In genomic region chr5:109411627-109412026, GRCh38 we compare ENCODE assay signal across 8 cellular contexts. TPM values are rescaled to one million over a fixed set of nuclear protein-coding genes. Genes with fewer than 3 reads are reported as not detected.
DNase-seq lines count a peak whose midpoint lies in the region; ATAC-seq and TF ChIP-seq lines count a peak whose summit lies in the region.

No MANE protein-coding gene starts in this region.

- H3K4me1 Mint-ChIP-seq in MCF 10A (ENCODE audit: insufficient read depth, unreplicated experiment): peaks cover 4% of the 10 kb centered on the region

- H3K36me3 ChIP-seq in HUES6 (ENCODE audit: control insufficient read depth, insufficient read depth, low read length) (no peaks in the 10 kb centered on the region), muscle layer of colon (ENCODE audit: insufficient read depth, low read length) (no peaks in the 10 kb centered on the region), H7 (replicated peaks; ENCODE audit: control insufficient read depth, insufficient read depth, low read length) (no peaks in the 10 kb centered on the region)

- POLR2A ChIA-PET in MCF 10A (lab: Yijun Ruan, JAX): interaction anchor here (0.5 to 5.3 kb wide), 8 partner anchors 9 to 683 kb away, joined by 3 to 80 read pairs (median 4); no protein-coding TSS in a partner anchor

- peak overlapping the region; percentile 99 for H3K4me3 Mint-ChIP-seq in MCF 10A (ENCODE audit: unreplicated experiment)

- H3K9me3 ChIP-seq in HUES6 (ENCODE audit: control insufficient read depth, insufficient read depth, low read depth, low read length): peaks cover 16% of the 10 kb centered on the region
- H3K9me3 ChIP-seq in muscle layer of colon (ENCODE audit: low read length): no peaks in the 10 kb centered on the region

- H3K9ac ChIP-seq in HUES6 (ENCODE audit: low read length): no peak overlapping the region
- H3K9ac ChIP-seq in muscle layer of colon (ENCODE audit: low read length): no peak overlapping the region

- H3K4me3 ChIP-seq in AG09309 (ENCODE audit: control insufficient read depth, low read depth, low read length) (no peak overlapping the region), HUES6 (ENCODE audit: low read depth, low read length) (peak overlapping the region; percentile 86; the same call in 1 of the 2 replicates), muscle layer of colon (ENCODE audit: low read depth in 1 of 2, low read length in 2 of 2) (no peak overlapping the region), H7 (ENCODE audit: insufficient read depth, low read depth, low read length) (no peak overlapping the region)

- H3K27ac ChIP-seq in HUES6 (ENCODE audit: low read depth, low read length) (no peak overlapping the region), muscle layer of colon (ENCODE audit: low read depth, low read length) (peak overlapping the region; percentile 84)

- peak overlapping the region; percentile 98 for H3K27ac Mint-ChIP-seq in MCF 10A (ENCODE audit: low read depth, unreplicated experiment)

- H3K27me3 Mint-ChIP-seq in MCF 10A (ENCODE audit: insufficient read depth, unreplicated experiment): no peaks in the 10 kb centered on the region

- BruUV-seq in MCF 10A (replicated peaks; lab: Mats Ljungman, UMichigan): no TSS peak

- no peaks in the 10 kb centered on the region for H3K9me3 Mint-ChIP-seq in MCF 10A (ENCODE audit: unreplicated experiment)

- H3K36me3 Mint-ChIP-seq in MCF 10A (ENCODE audit: insufficient read depth, unreplicated experiment): no peaks in the 10 kb centered on the region

- H3K4me1 ChIP-seq in HUES6 (ENCODE audit: control insufficient read depth, insufficient read depth, low read length) (peaks cover 26% of the 10 kb centered on the region), muscle layer of colon (ENCODE audit: insufficient read depth, low read length) (peaks cover 26% of the 10 kb centered on the region)

- CTCF ChIA-PET in MCF 10A (lab: Yijun Ruan, JAX): interaction anchor here (0.7 to 1.5 kb wide), 4 partner anchors 28 to 682 kb away, joined by 3 to 5 read pairs (median 3); no protein-coding TSS in a partner anchor

- H3K27me3 ChIP-seq in HUES6 (ENCODE audit: control insufficient read depth, insufficient read depth, low read length): no peaks in the 10 kb centered on the region
- H3K27me3 ChIP-seq in muscle layer of colon (ENCODE audit: control insufficient read depth in 1 of 2, insufficient read depth in 2 of 2, low read length in 2 of 2): no peaks in the 10 kb centered on the region
- H3K27me3 ChIP-seq in H7 (ENCODE audit: control insufficient read depth, insufficient read depth, low read length): no peaks in the 10 kb centered on the region

- TF ChIP-seq CTCF in AG09309 (IDR thresholded peaks at IDR 0.05; ENCODE audit: control insufficient read depth, insufficient read depth, low read depth, low read length, missing control alignments): no peak
- TF ChIP-seq CTCF in MCF 10A (IDR thresholded peaks at IDR 0.05; ENCODE audit: unreplicated experiment): no peak

- no peak for ATAC-seq in GM21423 (IDR thresholded peaks at IDR 0.05; ENCODE audit: unreplicated experiment)

- intact Hi-C loops in MCF 10A (cut with micrococcal nuclease): loop anchor here (2.0 kb wide), 1 partner anchor 57 kb away; no protein-coding TSS in a partner anchor

- peak; percentile 82 for DNase-seq in AG09309 (ENCODE audit: low read depth)
- DNase-seq in MCF 10A (ENCODE audit: unreplicated experiment): peak; percentile 83
- DNase-seq in H7: no peak
- DNase-seq in activated gamma-delta T cell (lab: John Stamatoyannopoulos, UW): no peak
- DNase-seq in T-helper 9 cell: no peak

RNA-seq across cellular contexts. Expression of gene PJA2, which starts 1.9 kb away (rescaled TPM):
- total RNA-seq in MCF 10A (2022): 54.4 and 56.9 TPM in 2 replicates
- 48.0 and 77.1 TPM in 2 replicates for total RNA-seq in H7 (2014; rRNA removed; shearing (Covaris generic))

Comparison
In these comparisons a context has a peak if more than half of its experiments do, and no peak if none do; other contexts are left out.
1. DNase-seq: peak in AG09309 (single experiment) and MCF 10A (single experiment); none in H7 (single experiment), activated gamma-delta T cell (single experiment) and T-helper 9 cell (single experiment).